In the genomic region with DNA sequence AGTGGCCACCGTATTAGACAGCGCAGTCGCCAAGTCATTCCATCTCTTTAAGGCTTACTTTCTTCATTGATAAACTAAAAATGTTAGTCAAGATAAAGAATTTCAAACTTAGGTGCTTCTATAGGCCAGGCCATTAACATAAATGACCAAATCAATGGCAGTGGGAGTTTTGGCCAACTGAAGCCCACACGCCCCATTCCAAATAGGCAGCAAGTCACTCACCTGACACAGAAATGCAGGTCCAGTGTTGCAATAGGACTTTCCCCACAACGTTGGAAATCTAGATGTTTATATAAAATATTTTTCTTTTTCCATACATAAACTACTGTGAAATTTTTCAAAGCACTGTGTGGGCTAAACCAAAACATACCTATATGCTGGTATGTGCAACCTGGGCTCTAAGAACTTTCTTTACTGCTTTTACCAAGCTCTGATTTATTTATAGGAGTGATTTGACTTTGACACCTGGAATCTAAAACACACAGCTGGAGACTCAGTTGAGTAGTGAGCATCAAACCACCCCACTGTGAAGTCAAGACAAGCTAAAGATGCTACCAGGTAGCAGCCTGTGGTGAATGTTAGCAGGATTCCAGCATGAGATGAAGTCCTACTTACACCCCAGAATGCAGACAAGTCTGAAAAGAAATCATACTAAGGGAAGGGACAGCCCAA, we compare ENCODE assay signal across 20 cellular contexts. TPM values are rescaled to one million over a fixed set of nuclear protein-coding genes. Genes with fewer than 3 reads are reported as not detected.
A peak's percentile ranks its signal among the peaks of the same experiment; 100 is the strongest.
DNase-seq lines count a peak whose midpoint lies in the region; ATAC-seq and TF ChIP-seq lines count a peak whose summit lies in the region.
"Had no signal": no experiment of that assay in that cellular context is flagged by ENCODE, and none has a peak within 500 bp of the region (broad histone marks: within the 10 kb centered on the region; RNA-seq: fewer than 3 reads in every experiment).

No MANE protein-coding gene starts in this region.

- TF ChIP-seq CTCF in left ventricle myocardium inferior (IDR thresholded peaks at IDR 0.05; ENCODE audit: borderline replicate concordance) (no peak), PC-3 (conservative IDR thresholded peaks at IDR 0.05; ENCODE audit: low read depth, low read length) (no peak)

- DNase-seq in left ventricle myocardium inferior, result no peak
- DNase-seq in Right ventricle myocardium inferior (ENCODE audit: missing footprints), result no peak
- peak; percentile 62 for DNase-seq in NCI-H69 (lab: John Stamatoyannopoulos, UW)
- DNase-seq in left colon, result no peak
- no peak for DNase-seq in PC-3
- DNase-seq: ACHN, Caco-2, DMS153, MG63, NCI-H1092 treated with DMSO at 0.1 percent for 48 hours, NCI-H1694 treated with DMSO at 0.1 percent for 48 hours, NCI-H2107, NCI-H345, NCI-H526, RPMI8226, SJCRH30, SW 1271 had no signal

- intact Hi-C loops in left ventricle myocardium inferior (cut with micrococcal nuclease) (no loop called here), Right ventricle myocardium inferior (cut with DNase I) (no loop called here), left colon (cut with DNase I, micrococcal nuclease) (no loop called here), PC-3 (cut with micrococcal nuclease) (no loop called here)

- no TSS peak for BruUV-seq in PC-3 (replicated peaks; lab: Mats Ljungman, UMichigan)

- H2AFZ ChIP-seq in PC-3 (ENCODE audit: low read length), result no peak overlapping the region

- CTCF ChIA-PET in PC-3 (lab: Charles Lee), result no interaction called here

- no peaks in the 10 kb centered on the region for H4K20me1 ChIP-seq in PC-3 (ENCODE audit: low read length)

- H3K4me3 ChIP-seq in left ventricle myocardium inferior (no peak overlapping the region), PC-3 (ENCODE audit: low read length) (no peak overlapping the region)
- H3K4me3 ChIP-seq: MG63, SJCRH30 had no signal

- H3K4me1 ChIP-seq in left ventricle myocardium inferior (peaks cover 71% of the 10 kb centered on the region), PC-3 (ENCODE audit: insufficient read depth, low read length) (peaks cover 22% of the 10 kb centered on the region)
- H3K4me1 ChIP-seq: SJCRH30 had no signal

- H3K4me2 ChIP-seq in PC-3 (ENCODE audit: low read length), result no peak overlapping the region
- H3K4me2 ChIP-seq: KMS-11 had no signal

- H3K27me3 ChIP-seq in left ventricle myocardium inferior (ENCODE audit: low read depth) (no peaks in the 10 kb centered on the region), PC-3 (ENCODE audit: low read length) (no peaks in the 10 kb centered on the region)
- H3K27me3 ChIP-seq: MG63, SJCRH30 had no signal

- no peaks in the 10 kb centered on the region for H3F3A ChIP-seq in PC-3 (ENCODE audit: low read length, unreplicated experiment)

- H3K27ac ChIP-seq in left ventricle myocardium inferior (replicated peaks) (peak overlapping the region; percentile 34), PC-3 (ENCODE audit: low read length) (no peak overlapping the region)
- H3K27ac ChIP-seq: KMS-11, SJCRH30 had no signal

- H3K9me3 ChIP-seq in left ventricle myocardium inferior (replicated peaks) (no peaks in the 10 kb centered on the region), PC-3 (ENCODE audit: low read length) (no peaks in the 10 kb centered on the region)
- H3K9me3 ChIP-seq: Caco-2, MG63, SJCRH30 had no signal

- H3K36me3 ChIP-seq in left ventricle myocardium inferior (no peaks in the 10 kb centered on the region), PC-3 (ENCODE audit: low read depth, low read length) (no peaks in the 10 kb centered on the region)
- H3K36me3 ChIP-seq: SJCRH30 had no signal

- H3K9me2 ChIP-seq in PC-3 (replicated peaks; ENCODE audit: low read length), result no peaks in the 10 kb centered on the region

- H3K9ac ChIP-seq in PC-3 (ENCODE audit: low read length), result no peak overlapping the region
- H3K9ac ChIP-seq: KMS-11 had no signal

- no peak for ATAC-seq in Right ventricle myocardium inferior
- peak; percentile 24 for ATAC-seq in left colon
- no peak for ATAC-seq in GM19023 (IDR thresholded peaks at IDR 0.05; ENCODE audit: unreplicated experiment)
- no peak for ATAC-seq in GM21529 (IDR thresholded peaks at IDR 0.05; ENCODE audit: unreplicated experiment)
- ATAC-seq in PC-3, result no peak

- POLR2A ChIA-PET in PC-3 (lab: Charles Lee; ENCODE audit: unreplicated experiment), result no interaction called here

- peaks cover 43% of the 10 kb centered on the region for H3K79me2 ChIP-seq in PC-3 (ENCODE audit: low read length)

RNA-seq across cellular contexts. Expression of gene GOLIM4, which starts 15.1 kb away (rescaled TPM):
- total RNA-seq in left ventricle myocardium inferior (74.8 TPM), Right ventricle myocardium inferior (57.3 TPM), left colon (10 to 100 TPM; 95.4 to 97.6 TPM), PC-3 (2014; rRNA removed) (25.3 and 28.5 TPM in 2 replicates)
